9 cellular contexts compared by ENCODE assay signal in genomic region chr5:119274767-119275130, GRCh38.
DNase-seq lines count a peak whose midpoint lies in the region; ATAC-seq and TF ChIP-seq lines count a peak whose summit lies in the region.
"Had no signal": no experiment of that assay in that cellular context is flagged by ENCODE, and none has a peak within 500 bp of the region (broad histone marks: within the 10 kb centered on the region; RNA-seq: fewer than 3 reads in every experiment).

No MANE protein-coding gene starts in this region.

- H2AFZ ChIP-seq in Karpas-422 (ENCODE audit: low read length) = no peak overlapping the region

- no peak for TF ChIP-seq CTCF in lower leg skin (IDR thresholded peaks at IDR 0.05)

- H3K27me3 ChIP-seq in Karpas-422 (ENCODE audit: low read length) = 0 out of 2 replicates have a peak, but pooled peaks cover 3% of the 10 kb centered on the region
- H3K27me3 ChIP-seq: heart left ventricle had no signal

- intact Hi-C loops in lower leg skin (cut with DNase I; ENCODE audit: low total_unique reads) = no loop called here

- peak; percentile 33 for ATAC-seq in GM19463 (IDR thresholded peaks at IDR 0.05; ENCODE audit: unreplicated experiment)

- H3K36me3 ChIP-seq in Karpas-422 (ENCODE audit: insufficient read depth, low read length) = no peaks in the 10 kb centered on the region; the same call in 1 of the 2 replicates
- H3K36me3 ChIP-seq: heart left ventricle had no signal

- TF ChIP-seq POLR2A in lower leg skin (IDR thresholded peaks at IDR 0.05) = no peak

- H4K20me1 ChIP-seq in Karpas-422 (ENCODE audit: insufficient read depth, low read depth, low read length) = no peaks in the 10 kb centered on the region; the same call in 1 of the 2 replicates

- H3K4me1 ChIP-seq in Karpas-422 (ENCODE audit: low read length) = peaks cover 93% of the 10 kb centered on the region

- no peaks in the 10 kb centered on the region for H3K9me2 ChIP-seq in Karpas-422 (replicated peaks; ENCODE audit: insufficient read depth, low read length)

- peak overlapping the region; percentile 98 for H3K27ac ChIP-seq in Karpas-422 (ENCODE audit: low read length)
- peak overlapping the region in 17 of 21 experiments; percentile 18 to 98 (median 58) for H3K27ac ChIP-seq in skin epidermis

- peak overlapping the region; percentile 83 for H3K4me2 ChIP-seq in Karpas-422 (ENCODE audit: low read depth, low read length, poor library complexity, severe bottlenecking)

- H3K9me3 ChIP-seq in Karpas-422 (ENCODE audit: low read length) = no peaks in the 10 kb centered on the region
- H3K9me3 ChIP-seq: heart left ventricle had no signal

- H3K4me3 ChIP-seq in Karpas-422 (ENCODE audit: low read length) = peak overlapping the region; percentile 60
- H3K4me3 ChIP-seq in skin epidermis = no peak overlapping the region
- H3K4me3 ChIP-seq in lower leg skin (ENCODE audit: low read depth, poor library complexity, severe bottlenecking) = no peak overlapping the region

- H3K9ac ChIP-seq in Karpas-422 (ENCODE audit: low read length) = peak overlapping the region; percentile 65

- DNase-seq in AML-193 (lab: John Stamatoyannopoulos, UW) = peak; percentile 28 to 29
- DNase-seq in Karpas-422 = peak; percentile 87
- DNase-seq in central memory CD4-positive, alpha-beta T cell = peak; percentile 33
- no peak for DNase-seq in lower leg skin (ENCODE audit: low spot score in 2 of 2)
- no peak for DNase-seq in NCI-H1092 (lab: John Stamatoyannopoulos, UW)
- DNase-seq in NCI-H1417 treated with DMSO at 0.1 percent for 48 hours (lab: John Stamatoyannopoulos, UW) = no peak
- DNase-seq: heart left ventricle had no signal

- peaks cover 20% of the 10 kb centered on the region; the same call in 1 of the 2 replicates for H3K79me2 ChIP-seq in Karpas-422 (ENCODE audit: low read length)

Comparison
In these comparisons a context has a peak if more than half of its experiments do, and no peak if none do; other contexts are left out.
1. DNase-seq: peak in AML-193 (2 of 2), Karpas-422 (single experiment) and central memory CD4-positive, alpha-beta T cell (single experiment); none in lower leg skin (0 of 2), NCI-H1092 (single experiment) and NCI-H1417 treated with DMSO at 0.1 percent for 48 hours (single experiment).